1 cellular context compared by ENCODE assay signal in the genomic region with DNA sequence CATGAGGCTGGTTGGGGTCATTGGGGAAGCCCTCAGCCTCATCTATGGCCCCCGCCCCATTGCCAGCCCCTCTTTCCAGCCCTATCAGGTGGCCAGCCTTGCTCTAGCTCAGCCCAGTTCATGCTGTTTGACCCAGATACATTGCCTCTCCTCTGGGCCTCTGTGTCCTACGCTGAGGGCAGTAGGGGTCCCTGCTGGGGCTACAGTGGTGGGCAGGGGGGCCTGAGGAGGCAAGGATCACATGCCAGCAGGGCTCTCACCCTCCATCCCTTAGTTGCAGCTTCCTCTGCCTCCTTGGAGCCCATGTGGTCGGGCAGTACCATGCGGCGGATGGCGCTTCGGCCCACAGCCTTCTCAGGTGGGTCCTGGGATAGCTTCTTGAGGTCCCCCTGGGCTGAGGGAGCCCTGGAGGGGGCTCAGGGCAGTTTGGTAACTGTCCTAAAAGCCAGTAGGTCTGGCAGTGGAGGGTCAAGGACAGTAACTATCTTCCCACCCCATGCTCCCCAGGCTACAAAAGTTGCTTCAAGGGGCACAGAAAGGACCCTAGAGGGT.
TF ChIP-seq lines count a peak whose summit lies in the region.

No MANE protein-coding gene starts in this region.

TF ChIP-seq in H1, 55 proteins besides CTCF, POLR2A, EP300 and RAD21:
- TF ChIP-seq EGR1 (IDR thresholded peaks at IDR 0.05; ENCODE audit: borderline replicate concordance, low read depth, low read length) (no peak), CEBPB (IDR thresholded peaks at IDR 0.05; ENCODE audit: low read depth, low read length) (no peak), SUZ12 (IDR thresholded peaks at IDR 0.05; ENCODE audit: low read length) (no peak), BACH1 (IDR thresholded peaks at IDR 0.05; ENCODE audit: low read length) (no peak), ASH2L (IDR thresholded peaks at IDR 0.05; ENCODE audit: low read length) (no peak), HDAC2 (IDR thresholded peaks at IDR 0.05; ENCODE audit: borderline replicate concordance in 1 of 2, low read depth in 2 of 2, low read length in 2 of 2) (no peak), GABPA (IDR thresholded peaks at IDR 0.05; ENCODE audit: borderline replicate concordance, insufficient read depth, low read length) (no peak), CREB1 (IDR thresholded peaks at IDR 0.05) (no peak), KDM4A (IDR thresholded peaks at IDR 0.05; ENCODE audit: low read depth, low read length, severe bottlenecking) (no peak)
TF ChIP-seq in H1: peak in this region for 0.
